Comparison of ENCODE assay signal across 1 cellular context in the genomic region with DNA sequence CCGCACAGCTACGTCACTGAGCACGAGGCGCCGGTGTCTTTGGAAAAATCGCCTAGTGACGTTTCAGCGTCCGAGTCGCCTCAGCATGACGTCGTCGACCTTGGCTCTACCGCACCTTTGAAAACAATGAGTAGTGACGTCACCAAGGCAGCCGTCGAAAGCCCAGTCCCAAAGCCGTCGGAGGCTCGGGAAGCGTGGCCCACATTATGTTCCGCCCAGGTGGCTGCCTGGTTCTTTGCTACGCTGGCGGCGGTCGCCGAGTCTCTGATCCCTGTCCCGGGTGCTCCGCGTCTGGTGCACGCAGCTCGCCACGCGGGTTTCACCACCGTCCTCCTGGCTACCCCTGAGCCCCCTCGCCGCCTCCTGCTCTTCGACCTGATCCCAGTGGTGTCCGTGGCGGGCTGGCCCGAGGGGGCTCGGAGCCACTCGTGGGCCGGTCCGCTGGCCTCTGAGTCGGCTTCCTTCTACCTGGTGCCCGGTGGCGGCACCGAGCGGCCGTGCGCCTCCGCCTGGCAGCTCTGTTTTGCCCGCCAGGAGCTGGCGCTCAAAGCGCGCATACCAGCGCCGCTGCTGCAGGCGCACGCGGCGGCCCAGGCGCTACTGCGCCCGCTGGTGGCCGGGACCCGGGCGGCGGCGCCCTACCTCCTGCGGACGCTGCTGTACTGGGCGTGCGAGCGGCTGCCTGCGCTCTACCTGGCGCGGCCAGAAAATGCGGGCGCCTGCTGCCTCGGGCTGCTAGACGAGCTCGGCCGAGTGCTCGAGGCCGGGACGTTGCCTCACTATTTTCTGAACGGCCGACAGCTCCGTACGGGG.
TF ChIP-seq lines count a peak whose summit lies in the region.

No MANE protein-coding gene starts in this region.

TF ChIP-seq in HepG2, 621 proteins besides CTCF, POLR2A, EP300 and RAD21 (continued from another document and continues in another):
- TF ChIP-seq, protein P1, sequence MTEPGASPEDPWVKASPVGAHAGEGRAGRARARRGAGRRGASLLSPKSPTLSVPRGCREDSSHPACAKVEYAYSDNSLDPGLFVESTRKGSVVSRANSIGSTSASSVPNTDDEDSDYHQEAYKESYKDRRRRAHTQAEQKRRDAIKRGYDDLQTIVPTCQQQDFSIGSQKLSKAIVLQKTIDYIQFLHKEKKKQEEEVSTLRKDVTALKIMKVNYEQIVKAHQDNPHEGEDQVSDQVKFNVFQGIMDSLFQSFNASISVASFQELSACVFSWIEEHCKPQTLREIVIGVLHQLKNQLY (CRISPR knock-in tag; IDR thresholded peaks at IDR 0.05): 0 out of 2 replicates have a peak, but pooled peaks have one; percentile 12
- TF ChIP-seq, protein P2, sequence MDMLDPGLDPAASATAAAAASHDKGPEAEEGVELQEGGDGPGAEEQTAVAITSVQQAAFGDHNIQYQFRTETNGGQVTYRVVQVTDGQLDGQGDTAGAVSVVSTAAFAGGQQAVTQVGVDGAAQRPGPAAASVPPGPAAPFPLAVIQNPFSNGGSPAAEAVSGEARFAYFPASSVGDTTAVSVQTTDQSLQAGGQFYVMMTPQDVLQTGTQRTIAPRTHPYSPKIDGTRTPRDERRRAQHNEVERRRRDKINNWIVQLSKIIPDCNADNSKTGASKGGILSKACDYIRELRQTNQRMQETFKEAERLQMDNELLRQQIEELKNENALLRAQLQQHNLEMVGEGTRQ (IDR thresholded peaks at IDR 0.05; ENCODE audit: low read depth, low read length): no peak
- TF ChIP-seq, protein P2 (CRISPR knock-in tag; IDR thresholded peaks at IDR 0.05; ENCODE audit: borderline replicate concordance): no peak
- TF ChIP-seq ZFP90 (CRISPR knock-in tag; IDR thresholded peaks at IDR 0.05; ENCODE audit: borderline replicate concordance): no peak
- TF ChIP-seq, protein P3, sequence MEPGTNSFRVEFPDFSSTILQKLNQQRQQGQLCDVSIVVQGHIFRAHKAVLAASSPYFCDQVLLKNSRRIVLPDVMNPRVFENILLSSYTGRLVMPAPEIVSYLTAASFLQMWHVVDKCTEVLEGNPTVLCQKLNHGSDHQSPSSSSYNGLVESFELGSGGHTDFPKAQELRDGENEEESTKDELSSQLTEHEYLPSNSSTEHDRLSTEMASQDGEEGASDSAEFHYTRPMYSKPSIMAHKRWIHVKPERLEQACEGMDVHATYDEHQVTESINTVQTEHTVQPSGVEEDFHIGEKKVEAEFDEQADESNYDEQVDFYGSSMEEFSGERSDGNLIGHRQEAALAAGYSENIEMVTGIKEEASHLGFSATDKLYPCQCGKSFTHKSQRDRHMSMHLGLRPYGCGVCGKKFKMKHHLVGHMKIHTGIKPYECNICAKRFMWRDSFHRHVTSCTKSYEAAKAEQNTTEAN (CRISPR knock-in tag; conservative IDR thresholded peaks at IDR 0.05): 0 out of 2 replicates have a peak, but pooled peaks have one; percentile 25
- TF ChIP-seq, protein P4, sequence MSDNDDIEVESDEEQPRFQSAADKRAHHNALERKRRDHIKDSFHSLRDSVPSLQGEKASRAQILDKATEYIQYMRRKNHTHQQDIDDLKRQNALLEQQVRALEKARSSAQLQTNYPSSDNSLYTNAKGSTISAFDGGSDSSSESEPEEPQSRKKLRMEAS (IDR thresholded peaks at IDR 0.05): peak; percentile 74
- no peak for TF ChIP-seq PHF5A (CRISPR knock-in tag; IDR thresholded peaks at IDR 0.05; ENCODE audit: low read depth, unreplicated experiment)
- no peak for TF ChIP-seq ZNF232 (CRISPR knock-in tag; IDR thresholded peaks at IDR 0.05; ENCODE audit: borderline replicate concordance)
- peak; percentile 33; the same call in 1 of the 2 replicates for TF ChIP-seq MED1 (CRISPR knock-in tag; IDR thresholded peaks at IDR 0.05)
- no peak for TF ChIP-seq FIP1L1 (IDR thresholded peaks at IDR 0.05; ENCODE audit: borderline replicate concordance, insufficient read depth, low read depth, low read length)
- TF ChIP-seq, protein P5, sequence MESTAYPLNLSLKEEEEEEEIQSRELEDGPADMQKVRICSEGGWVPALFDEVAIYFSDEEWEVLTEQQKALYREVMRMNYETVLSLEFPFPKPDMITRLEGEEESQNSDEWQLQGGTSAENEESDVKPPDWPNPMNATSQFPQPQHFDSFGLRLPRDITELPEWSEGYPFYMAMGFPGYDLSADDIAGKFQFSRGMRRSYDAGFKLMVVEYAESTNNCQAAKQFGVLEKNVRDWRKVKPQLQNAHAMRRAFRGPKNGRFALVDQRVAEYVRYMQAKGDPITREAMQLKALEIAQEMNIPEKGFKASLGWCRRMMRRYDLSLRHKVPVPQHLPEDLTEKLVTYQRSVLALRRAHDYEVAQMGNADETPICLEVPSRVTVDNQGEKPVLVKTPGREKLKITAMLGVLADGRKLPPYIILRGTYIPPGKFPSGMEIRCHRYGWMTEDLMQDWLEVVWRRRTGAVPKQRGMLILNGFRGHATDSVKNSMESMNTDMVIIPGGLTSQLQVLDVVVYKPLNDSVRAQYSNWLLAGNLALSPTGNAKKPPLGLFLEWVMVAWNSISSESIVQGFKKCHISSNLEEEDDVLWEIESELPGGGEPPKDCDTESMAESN (CRISPR knock-in tag; conservative IDR thresholded peaks at IDR 0.05): peak; percentile 55; the same call in 1 of the 2 replicates
- TF ChIP-seq, protein P6, sequence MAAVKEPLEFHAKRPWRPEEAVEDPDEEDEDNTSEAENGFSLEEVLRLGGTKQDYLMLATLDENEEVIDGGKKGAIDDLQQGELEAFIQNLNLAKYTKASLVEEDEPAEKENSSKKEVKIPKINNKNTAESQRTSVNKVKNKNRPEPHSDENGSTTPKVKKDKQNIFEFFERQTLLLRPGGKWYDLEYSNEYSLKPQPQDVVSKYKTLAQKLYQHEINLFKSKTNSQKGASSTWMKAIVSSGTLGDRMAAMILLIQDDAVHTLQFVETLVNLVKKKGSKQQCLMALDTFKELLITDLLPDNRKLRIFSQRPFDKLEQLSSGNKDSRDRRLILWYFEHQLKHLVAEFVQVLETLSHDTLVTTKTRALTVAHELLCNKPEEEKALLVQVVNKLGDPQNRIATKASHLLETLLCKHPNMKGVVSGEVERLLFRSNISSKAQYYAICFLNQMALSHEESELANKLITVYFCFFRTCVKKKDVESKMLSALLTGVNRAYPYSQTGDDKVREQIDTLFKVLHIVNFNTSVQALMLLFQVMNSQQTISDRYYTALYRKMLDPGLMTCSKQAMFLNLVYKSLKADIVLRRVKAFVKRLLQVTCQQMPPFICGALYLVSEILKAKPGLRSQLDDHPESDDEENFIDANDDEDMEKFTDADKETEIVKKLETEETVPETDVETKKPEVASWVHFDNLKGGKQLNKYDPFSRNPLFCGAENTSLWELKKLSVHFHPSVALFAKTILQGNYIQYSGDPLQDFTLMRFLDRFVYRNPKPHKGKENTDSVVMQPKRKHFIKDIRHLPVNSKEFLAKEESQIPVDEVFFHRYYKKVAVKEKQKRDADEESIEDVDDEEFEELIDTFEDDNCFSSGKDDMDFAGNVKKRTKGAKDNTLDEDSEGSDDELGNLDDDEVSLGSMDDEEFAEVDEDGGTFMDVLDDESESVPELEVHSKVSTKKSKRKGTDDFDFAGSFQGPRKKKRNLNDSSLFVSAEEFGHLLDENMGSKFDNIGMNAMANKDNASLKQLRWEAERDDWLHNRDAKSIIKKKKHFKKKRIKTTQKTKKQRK (IDR thresholded peaks at IDR 0.05; ENCODE audit: low read length): no peak
- 0 out of 2 replicates have a peak, but pooled peaks have one; percentile 32 for TF ChIP-seq MEIS2 (CRISPR knock-in tag; IDR thresholded peaks at IDR 0.05)
- peak; percentile 58; the same call in 1 of the 3 replicates for TF ChIP-seq MXI1 (IDR thresholded peaks at IDR 0.05; ENCODE audit: borderline replicate concordance, low read depth, low read length)
- TF ChIP-seq SRSF4 (IDR thresholded peaks at IDR 0.05; ENCODE audit: low read depth, low read length, poor library complexity, severe bottlenecking): no peak
- no peak for TF ChIP-seq ZNF841 (CRISPR knock-in tag; IDR thresholded peaks at IDR 0.05; ENCODE audit: borderline replicate concordance)
- TF ChIP-seq, protein P7, sequence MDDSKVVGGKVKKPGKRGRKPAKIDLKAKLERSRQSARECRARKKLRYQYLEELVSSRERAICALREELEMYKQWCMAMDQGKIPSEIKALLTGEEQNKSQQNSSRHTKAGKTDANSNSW (CRISPR knock-in tag; IDR thresholded peaks at IDR 0.05; ENCODE audit: borderline replicate concordance): no peak
- 0 out of 2 replicates have a peak, but pooled peaks have one; percentile 35 for TF ChIP-seq ARHGAP35 (CRISPR knock-in tag; IDR thresholded peaks at IDR 0.05; ENCODE audit: borderline replicate concordance)
- TF ChIP-seq, protein P8, sequence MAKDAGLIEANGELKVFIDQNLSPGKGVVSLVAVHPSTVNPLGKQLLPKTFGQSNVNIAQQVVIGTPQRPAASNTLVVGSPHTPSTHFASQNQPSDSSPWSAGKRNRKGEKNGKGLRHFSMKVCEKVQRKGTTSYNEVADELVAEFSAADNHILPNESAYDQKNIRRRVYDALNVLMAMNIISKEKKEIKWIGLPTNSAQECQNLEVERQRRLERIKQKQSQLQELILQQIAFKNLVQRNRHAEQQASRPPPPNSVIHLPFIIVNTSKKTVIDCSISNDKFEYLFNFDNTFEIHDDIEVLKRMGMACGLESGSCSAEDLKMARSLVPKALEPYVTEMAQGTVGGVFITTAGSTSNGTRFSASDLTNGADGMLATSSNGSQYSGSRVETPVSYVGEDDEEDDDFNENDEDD (CRISPR knock-in tag; IDR thresholded peaks at IDR 0.05; ENCODE audit: borderline replicate concordance): peak; percentile 71; the same call in 1 of the 2 replicates
- TF ChIP-seq XRCC5 (optimal IDR thresholded peaks at IDR 0.05; ENCODE audit: low read length): peak; percentile 76
- 0 out of 2 replicates have a peak, but pooled peaks have one; percentile 50 for TF ChIP-seq SALL1 (CRISPR knock-in tag; IDR thresholded peaks at IDR 0.05)
- peak; percentile 62 for TF ChIP-seq THAP11 (CRISPR knock-in tag; IDR thresholded peaks at IDR 0.05)
- no peak for TF ChIP-seq ZNF282 (IDR thresholded peaks at IDR 0.05; ENCODE audit: partially characterized antibody)
- TF ChIP-seq, protein P9, sequence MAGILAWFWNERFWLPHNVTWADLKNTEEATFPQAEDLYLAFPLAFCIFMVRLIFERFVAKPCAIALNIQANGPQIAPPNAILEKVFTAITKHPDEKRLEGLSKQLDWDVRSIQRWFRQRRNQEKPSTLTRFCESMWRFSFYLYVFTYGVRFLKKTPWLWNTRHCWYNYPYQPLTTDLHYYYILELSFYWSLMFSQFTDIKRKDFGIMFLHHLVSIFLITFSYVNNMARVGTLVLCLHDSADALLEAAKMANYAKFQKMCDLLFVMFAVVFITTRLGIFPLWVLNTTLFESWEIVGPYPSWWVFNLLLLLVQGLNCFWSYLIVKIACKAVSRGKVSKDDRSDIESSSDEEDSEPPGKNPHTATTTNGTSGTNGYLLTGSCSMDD (CRISPR knock-in tag; IDR thresholded peaks at IDR 0.05): no peak
- TF ChIP-seq YEATS4 (CRISPR knock-in tag; IDR thresholded peaks at IDR 0.05; ENCODE audit: borderline replicate concordance): 0 out of 2 replicates have a peak, but pooled peaks have one; percentile 9
- peak; percentile 71; the same call in 1 of the 2 replicates for TF ChIP-seq ATF7 (IDR thresholded peaks at IDR 0.05)
- no peak for TF ChIP-seq ATF7 (CRISPR knock-in tag; IDR thresholded peaks at IDR 0.05)
- TF ChIP-seq ZNF468 (CRISPR knock-in tag; IDR thresholded peaks at IDR 0.05): no peak
- no peak for TF ChIP-seq STAT5B (CRISPR knock-in tag; IDR thresholded peaks at IDR 0.05)
- no peak for TF ChIP-seq RELA (CRISPR knock-in tag; IDR thresholded peaks at IDR 0.05)
- no peak for TF ChIP-seq ZKSCAN1 (IDR thresholded peaks at IDR 0.05; ENCODE audit: low read length)
- TF ChIP-seq ZNF766 (CRISPR knock-in tag; IDR thresholded peaks at IDR 0.05; ENCODE audit: borderline replicate concordance): no peak
- TF ChIP-seq, protein P10, sequence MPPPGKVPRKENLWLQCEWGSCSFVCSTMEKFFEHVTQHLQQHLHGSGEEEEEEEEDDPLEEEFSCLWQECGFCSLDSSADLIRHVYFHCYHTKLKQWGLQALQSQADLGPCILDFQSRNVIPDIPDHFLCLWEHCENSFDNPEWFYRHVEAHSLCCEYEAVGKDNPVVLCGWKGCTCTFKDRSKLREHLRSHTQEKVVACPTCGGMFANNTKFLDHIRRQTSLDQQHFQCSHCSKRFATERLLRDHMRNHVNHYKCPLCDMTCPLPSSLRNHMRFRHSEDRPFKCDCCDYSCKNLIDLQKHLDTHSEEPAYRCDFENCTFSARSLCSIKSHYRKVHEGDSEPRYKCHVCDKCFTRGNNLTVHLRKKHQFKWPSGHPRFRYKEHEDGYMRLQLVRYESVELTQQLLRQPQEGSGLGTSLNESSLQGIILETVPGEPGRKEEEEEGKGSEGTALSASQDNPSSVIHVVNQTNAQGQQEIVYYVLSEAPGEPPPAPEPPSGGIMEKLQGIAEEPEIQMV (CRISPR knock-in tag; IDR thresholded peaks at IDR 0.05; ENCODE audit: low read depth): peak; percentile 76
- TF ChIP-seq YY1 (IDR thresholded peaks at IDR 0.05; ENCODE audit: insufficient read depth, insufficient replicate concordance, low read depth, low read length): peak; percentile 55
- TF ChIP-seq, protein P11, sequence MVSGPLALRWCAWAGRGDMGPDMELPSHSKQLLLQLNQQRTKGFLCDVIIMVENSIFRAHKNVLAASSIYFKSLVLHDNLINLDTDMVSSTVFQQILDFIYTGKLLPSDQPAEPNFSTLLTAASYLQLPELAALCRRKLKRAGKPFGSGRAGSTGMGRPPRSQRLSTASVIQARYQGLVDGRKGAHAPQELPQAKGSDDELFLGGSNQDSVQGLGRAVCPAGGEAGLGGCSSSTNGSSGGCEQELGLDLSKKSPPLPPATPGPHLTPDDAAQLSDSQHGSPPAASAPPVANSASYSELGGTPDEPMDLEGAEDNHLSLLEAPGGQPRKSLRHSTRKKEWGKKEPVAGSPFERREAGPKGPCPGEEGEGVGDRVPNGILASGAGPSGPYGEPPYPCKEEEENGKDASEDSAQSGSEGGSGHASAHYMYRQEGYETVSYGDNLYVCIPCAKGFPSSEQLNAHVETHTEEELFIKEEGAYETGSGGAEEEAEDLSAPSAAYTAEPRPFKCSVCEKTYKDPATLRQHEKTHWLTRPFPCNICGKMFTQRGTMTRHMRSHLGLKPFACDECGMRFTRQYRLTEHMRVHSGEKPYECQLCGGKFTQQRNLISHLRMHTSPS (CRISPR knock-in tag; IDR thresholded peaks at IDR 0.05; ENCODE audit: low read depth): peak; percentile 57; the same call in 1 of the 2 replicates
- TF ChIP-seq, protein P12, sequence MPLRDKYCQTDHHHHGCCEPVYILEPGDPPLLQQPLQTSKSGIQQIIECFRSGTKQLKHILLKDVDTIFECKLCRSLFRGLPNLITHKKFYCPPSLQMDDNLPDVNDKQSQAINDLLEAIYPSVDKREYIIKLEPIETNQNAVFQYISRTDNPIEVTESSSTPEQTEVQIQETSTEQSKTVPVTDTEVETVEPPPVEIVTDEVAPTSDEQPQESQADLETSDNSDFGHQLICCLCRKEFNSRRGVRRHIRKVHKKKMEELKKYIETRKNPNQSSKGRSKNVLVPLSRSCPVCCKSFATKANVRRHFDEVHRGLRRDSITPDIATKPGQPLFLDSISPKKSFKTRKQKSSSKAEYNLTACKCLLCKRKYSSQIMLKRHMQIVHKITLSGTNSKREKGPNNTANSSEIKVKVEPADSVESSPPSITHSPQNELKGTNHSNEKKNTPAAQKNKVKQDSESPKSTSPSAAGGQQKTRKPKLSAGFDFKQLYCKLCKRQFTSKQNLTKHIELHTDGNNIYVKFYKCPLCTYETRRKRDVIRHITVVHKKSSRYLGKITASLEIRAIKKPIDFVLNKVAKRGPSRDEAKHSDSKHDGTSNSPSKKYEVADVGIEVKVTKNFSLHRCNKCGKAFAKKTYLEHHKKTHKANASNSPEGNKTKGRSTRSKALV (CRISPR knock-in tag; IDR thresholded peaks at IDR 0.05): peak; percentile 81
